ENCODE assay signal across 3 cellular contexts in genomic region chr2:103367877-103368276, GRCh38.
TF ChIP-seq lines count a peak whose summit lies in the region.

No MANE protein-coding gene starts in this region.

TF ChIP-seq in HepG2, 621 proteins besides CTCF, POLR2A, EP300 and RAD21:
- TF ChIP-seq CEBPB (IDR thresholded peaks at IDR 0.05; ENCODE audit: borderline replicate concordance, low read depth, low read length) = peak; percentile 59; the same call in 1 of the 2 replicates
- TF ChIP-seq MYPOP (CRISPR knock-in tag; IDR thresholded peaks at IDR 0.05) = no peak

TF ChIP-seq in IMR-90, 13 proteins besides CTCF, POLR2A, EP300 and RAD21:
- TF ChIP-seq NFE2L2 (IDR thresholded peaks at IDR 0.05; ENCODE audit: low read depth, low read length) (no peak), CEBPB (IDR thresholded peaks at IDR 0.05; ENCODE audit: low read depth, low read length) (peak; percentile 53; the same call in 1 of the 2 replicates)

TF ChIP-seq in WTC11, 78 proteins besides CTCF, POLR2A, EP300 and RAD21:
- TF ChIP-seq ZNF671 (CRISPR knock-in tag; IDR thresholded peaks at IDR 0.05) = no peak
- no peak for TF ChIP-seq RELA (CRISPR knock-in tag; IDR thresholded peaks at IDR 0.05; ENCODE audit: borderline replicate concordance)
- no peak for TF ChIP-seq JAZF1 (CRISPR knock-in tag; IDR thresholded peaks at IDR 0.05)
